In the genomic region with DNA sequence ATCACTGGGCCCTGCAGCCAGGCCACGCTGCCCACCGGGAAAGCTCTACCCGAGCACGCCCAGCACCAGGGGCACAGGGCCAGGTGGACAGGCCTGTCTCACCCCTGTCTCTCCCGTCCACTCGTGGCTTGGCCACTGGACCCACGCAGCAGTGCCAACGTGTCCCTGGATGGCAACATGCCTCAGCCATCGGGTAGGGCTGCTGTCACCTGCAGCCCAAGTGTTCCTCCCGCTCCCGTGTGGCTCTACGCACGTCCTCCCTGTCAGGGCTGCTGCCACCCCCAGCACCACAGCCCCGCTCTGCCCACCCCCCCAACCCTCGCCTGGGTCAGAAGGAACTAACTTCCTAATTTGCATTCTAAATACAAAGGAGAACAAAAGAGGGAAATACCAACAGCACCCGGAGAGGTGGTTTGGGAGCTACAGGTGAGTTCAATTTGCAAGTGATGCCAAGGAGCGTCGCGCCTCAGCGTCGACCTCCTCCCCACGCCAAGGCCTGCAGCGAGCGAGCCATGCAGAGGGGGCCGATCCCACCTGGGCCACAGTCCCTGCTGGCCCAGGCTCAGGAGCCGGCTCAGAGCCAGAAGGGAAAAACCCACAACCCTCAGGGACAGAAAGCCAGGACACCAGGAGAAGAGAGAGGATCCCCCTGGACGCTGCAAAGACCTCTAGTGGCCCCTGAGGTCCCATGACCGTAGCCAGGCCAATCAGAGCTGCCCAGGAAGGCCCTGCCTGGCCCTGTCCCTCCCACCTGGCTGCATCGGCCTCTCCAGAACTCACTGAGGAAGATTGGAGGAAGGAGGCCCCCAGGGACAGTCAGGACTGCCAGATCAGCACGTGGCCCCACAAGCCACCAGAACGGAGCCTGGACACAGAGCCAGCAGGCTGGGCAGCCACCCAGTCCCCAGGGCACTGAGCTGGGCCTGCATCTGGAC, we compare ENCODE assay signal across 24 cellular contexts.
A peak's percentile ranks its signal among the peaks of the same experiment; 100 is the strongest.
DNase-seq lines count a peak whose midpoint lies in the region; ATAC-seq, FAIRE-seq and TF ChIP-seq lines count a peak whose summit lies in the region.
"Had no signal": no experiment of that assay in that cellular context is flagged by ENCODE, and none has a peak within 500 bp of the region (broad histone marks: within the 10 kb centered on the region; RNA-seq: fewer than 3 reads in every experiment).

No MANE protein-coding gene starts in this region.

- H3K23ac ChIP-seq in H1 (ENCODE audit: insufficient read length): no peak overlapping the region

- H2BK120ac ChIP-seq in H1 (replicated peaks; ENCODE audit: low read depth, low read length): no peak overlapping the region

- H3K18ac ChIP-seq in H1 (ENCODE audit: extremely low read depth, low read length): no peak overlapping the region; the same call in 1 of the 2 replicates

- peaks cover 4% of the 10 kb centered on the region for H3F3A ChIP-seq in neural cell (ENCODE audit: insufficient read depth, low read length, poor library complexity, severe bottlenecking)

- TF ChIP-seq RAD21 in H1 (IDR thresholded peaks at IDR 0.05 in 1 of 2, conservative IDR thresholded peaks at IDR 0.05 in 1 of 2; ENCODE audit: low read depth in 2 of 2, low read length in 2 of 2) (no peak), neural cell (conservative IDR thresholded peaks at IDR 0.05) (no peak)

- DNase-seq in DMS79 (lab: John Stamatoyannopoulos, UW) (peak; percentile 66), NCI-H2107 treated with DMSO at 0.1 percent for 48 hours (lab: John Stamatoyannopoulos, UW; ENCODE audit: unreplicated experiment) (peak; percentile 36), H1 (ENCODE audit: low read depth in 1 of 2, low spot score in 2 of 2) (peak in 1 of 2 experiments; percentile 40)
- DNase-seq in activated CD4-positive, alpha-beta memory T cell treated with anti-CD3 and anti-CD28 coated beads for 36 hours: no peak
- DNase-seq in T-helper 2 cell treated with Interferon-gamma antibody and Interleukin-4, amounts not matched to agents 5 μg/mL and 100 μg/mL, for 36 hours (ENCODE audit: low spot score): no peak
- DNase-seq in naive thymus-derived CD8-positive, alpha-beta T cell: no peak
- DNase-seq in activated CD4-positive, alpha-beta T cell treated with anti-CD3 and anti-CD28 coated beads for 4 hours: no peak
- DNase-seq: activated CD4-positive, CD25-positive, alpha-beta regulatory T cell treated with anti-CD3 and anti-CD28 coated beads, Interleukin-2, amount 50 U/mL, for 72 hours; activated T-cell treated with anti-CD3 and anti-CD28 coated beads, Interleukin-2, amount 50 U/mL, for 4 hours; CD8-positive, alpha-beta memory T cell; effector CD4-positive, alpha-beta T cell; erythroblast; kidney glomerular epithelial cell; mammary epithelial cell; NCI-H1048; nucleus accumbens; SJCRH30; stimulated activated naive CD8-positive, alpha-beta T cell treated with anti-CD3 and anti-CD28 coated beads, Interleukin-15, amount 100 ng/mL, for 72 hours; T-cell had no signal

- no peak overlapping the region for H3K4ac ChIP-seq in H1 (replicated peaks; ENCODE audit: insufficient read length, low read depth, low read length)

- ATAC-seq in naive thymus-derived CD8-positive, alpha-beta T cell: no peak
- ATAC-seq: A549; activated T-cell treated with anti-CD3 and anti-CD28 coated beads, Interleukin-2, amount 50 U/mL, for 4 hours; stimulated activated naive CD8-positive, alpha-beta T cell treated with anti-CD3 and anti-CD28 coated beads, Interleukin-15, amount 100 ng/mL, for 72 hours; T-cell had no signal

- TF ChIP-seq EP300 in H1 (IDR thresholded peaks at IDR 0.05; ENCODE audit: borderline replicate concordance in 1 of 2, low read depth in 2 of 2, low read length in 2 of 2): no peak
- no peak for TF ChIP-seq EP300 in neural cell (conservative IDR thresholded peaks at IDR 0.05; ENCODE audit: poor library complexity, severe bottlenecking)

- H3K36me3 ChIP-seq in H1 (ENCODE audit: control insufficient read depth in 2 of 4, insufficient read depth in 4 of 4, low read length in 3 of 4): no peaks in the 10 kb centered on the region
- H3K36me3 ChIP-seq in neural cell (ENCODE audit: insufficient read depth, low read length): no peaks in the 10 kb centered on the region
- H3K36me3 ChIP-seq: SJCRH30, thyroid gland had no signal

- no peak overlapping the region for H2BK5ac ChIP-seq in H1 (ENCODE audit: low read depth, low read length)

- H2BK20ac ChIP-seq in H1 (ENCODE audit: low read length): peak overlapping the region; percentile 93; the same call in 1 of the 2 replicates

- no peaks in the 10 kb centered on the region; a peak in 1 of 7 replicates for H3K27me3 ChIP-seq in H1 (replicated peaks in 1 of 4; ENCODE audit: control insufficient read depth in 3 of 4, extremely low read depth in 1 of 4, insufficient read depth in 3 of 4, low read length in 3 of 4)
- H3K27me3 ChIP-seq in neural cell (ENCODE audit: insufficient read depth, low read depth, low read length): no peaks in the 10 kb centered on the region
- H3K27me3 ChIP-seq: thyroid gland had no signal

- no peak for TF ChIP-seq POLR2A in H1 (IDR thresholded peaks at IDR 0.05; ENCODE audit: control extremely low read depth in 1 of 2, low read depth in 2 of 2, low read length in 2 of 2)

- no peaks in the 10 kb centered on the region for H3K36me3 Mint-ChIP-seq in activated CD4-positive, alpha-beta memory T cell treated with anti-CD3 and anti-CD28 coated beads for 36 hours
- H3K36me3 Mint-ChIP-seq in T-helper 2 cell treated with Interferon-gamma antibody and Interleukin-4, amounts not matched to agents 5 μg/mL and 100 μg/mL, for 36 hours (ENCODE audit: low read depth): no peaks in the 10 kb centered on the region
- H3K36me3 Mint-ChIP-seq in naive thymus-derived CD8-positive, alpha-beta T cell: no peaks in the 10 kb centered on the region
- H3K36me3 Mint-ChIP-seq: CD8-positive, alpha-beta memory T cell; IgD-negative memory B cell; T-cell had no signal

- no peaks in the 10 kb centered on the region for H4K20me1 ChIP-seq in H1 (replicated peaks in 1 of 2; ENCODE audit: control insufficient read depth in 1 of 2, insufficient read depth in 2 of 2, low read length in 2 of 2)
- no peaks in the 10 kb centered on the region for H4K20me1 ChIP-seq in neural cell (ENCODE audit: insufficient read depth)

- peaks cover 3% of the 10 kb centered on the region for H3K27me3 Mint-ChIP-seq in activated CD4-positive, alpha-beta memory T cell treated with anti-CD3 and anti-CD28 coated beads for 36 hours
- H3K27me3 Mint-ChIP-seq in T-helper 2 cell treated with Interferon-gamma antibody and Interleukin-4, amounts not matched to agents 5 μg/mL and 100 μg/mL, for 36 hours (ENCODE audit: low read depth): no peaks in the 10 kb centered on the region
- peaks cover 1 to 18% (median 3%) of the 10 kb centered on the region in 5 donors for H3K27me3 Mint-ChIP-seq in naive thymus-derived CD8-positive, alpha-beta T cell
- H3K27me3 Mint-ChIP-seq: B cell had no signal

- peak overlapping the region; percentile 88; the same call in 1 of the 2 replicates for H2AFZ ChIP-seq in H1 (ENCODE audit: low read length)
- no peak overlapping the region for H2AFZ ChIP-seq in neural cell (ENCODE audit: low read depth, low read length)

- H3K9me2 ChIP-seq in neural cell (ENCODE audit: insufficient read depth, low read length): no peaks in the 10 kb centered on the region

- FAIRE-seq in H1 (lab: Jason Lieb, UNC): no peak
- FAIRE-seq: A549 had no signal

- H4K8ac ChIP-seq in H1 (ENCODE audit: extremely low read depth, insufficient read depth, low read length): peak overlapping the region; percentile 81

- H3K9ac ChIP-seq in H1 (replicated peaks in 1 of 4; ENCODE audit: extremely low read depth in 1 of 4, low read depth in 3 of 4, low read length in 3 of 4) (no peak overlapping the region), neural cell (ENCODE audit: low read length) (no peak overlapping the region)

- peaks cover 0 to 6% (median 3%) of the 10 kb centered on the region in 4 experiments; a peak in 5 of 7 replicates for H3K4me1 ChIP-seq in H1 (replicated peaks in 1 of 4; ENCODE audit: control insufficient read depth in 3 of 4, insufficient read depth in 4 of 4, low read length in 3 of 4)
- H3K4me1 ChIP-seq: A549, SJCRH30, thyroid gland had no signal

- H3K4me1 Mint-ChIP-seq in activated CD4-positive, alpha-beta memory T cell treated with anti-CD3 and anti-CD28 coated beads for 36 hours (ENCODE audit: low read depth): no peaks in the 10 kb centered on the region
- no peaks in the 10 kb centered on the region for H3K4me1 Mint-ChIP-seq in T-helper 2 cell treated with Interferon-gamma antibody and Interleukin-4, amounts not matched to agents 5 μg/mL and 100 μg/mL, for 36 hours (ENCODE audit: low read depth)
- no peaks in the 10 kb centered on the region for H3K4me1 Mint-ChIP-seq in naive thymus-derived CD8-positive, alpha-beta T cell
- H3K4me1 Mint-ChIP-seq: B cell; CD8-positive, alpha-beta memory T cell; IgD-negative memory B cell; stimulated activated naive CD8-positive, alpha-beta T cell treated with anti-CD3 and anti-CD28 coated beads, Interleukin-15, amount 100 ng/mL, for 72 hours; T-cell had no signal

- H4K91ac ChIP-seq in H1 (replicated peaks; ENCODE audit: insufficient read length, low read length): peak overlapping the region; percentile 18

- no peak overlapping the region for H3K14ac ChIP-seq in H1 (ENCODE audit: insufficient read length)

- no peak overlapping the region for H3K4me3 ChIP-seq in H1 (ENCODE audit: extremely low read depth in 1 of 4, insufficient read depth in 2 of 4, low read depth in 3 of 4, low read length in 4 of 4)
- no peak overlapping the region for H3K4me3 ChIP-seq in neural cell (ENCODE audit: low read length)
- H3K4me3 ChIP-seq: A549, SJCRH30, thyroid gland had no signal

- H3K27ac ChIP-seq in H1 (ENCODE audit: low read depth, low read length): no peak overlapping the region
- H3K27ac ChIP-seq in neural cell (ENCODE audit: low read length): peak overlapping the region; percentile 38
- H3K27ac ChIP-seq: A549, SJCRH30, thyroid gland had no signal

- H3K79me1 ChIP-seq in H1 (ENCODE audit: low read depth, low read length): no peaks in the 10 kb centered on the region

- H3K56ac ChIP-seq in H1 (replicated peaks; ENCODE audit: insufficient read length, low read depth, low read length): no peak overlapping the region

- POLR2A ChIA-PET in H1 (lab: Charles Lee; ENCODE audit: partially characterized antibody): no interaction called here
- POLR2A ChIA-PET in activated CD4-positive, alpha-beta memory T cell treated with anti-CD3 and anti-CD28 coated beads for 36 hours (lab: Charles Lee): no interaction called here
- POLR2A ChIA-PET in naive thymus-derived CD8-positive, alpha-beta T cell (lab: Charles Lee): no interaction called here

- CTCF ChIA-PET in H1 (lab: Charles Lee; ENCODE audit: partially characterized antibody): interaction anchor here (0.6 to 2.0 kb wide), 3 partner anchors 8 to 62 kb away, joined by 3 to 4 read pairs (median 3); no protein-coding TSS in a partner anchor
- CTCF ChIA-PET in activated CD4-positive, alpha-beta memory T cell treated with anti-CD3 and anti-CD28 coated beads for 36 hours (lab: Charles Lee): no interaction called here

- H2BK12ac ChIP-seq in H1 (ENCODE audit: low read depth, low read length): peak overlapping the region; percentile 80; the same call in 1 of the 2 replicates

- TF ChIP-seq CTCF in H1 (IDR thresholded peaks at IDR 0.05; ENCODE audit: control extremely low read depth in 1 of 3, insufficient read depth in 1 of 3, low read depth in 1 of 3, low read length in 3 of 3): no peak
- no peak for TF ChIP-seq CTCF in neural cell (IDR thresholded peaks at IDR 0.05; ENCODE audit: poor library complexity, severe bottlenecking)

- H3K9me3 ChIP-seq in H1 (ENCODE audit: insufficient read depth in 2 of 2, low read depth in 1 of 2, low read length in 1 of 2) (no peaks in the 10 kb centered on the region), neural cell (ENCODE audit: low read length) (no peaks in the 10 kb centered on the region)
- H3K9me3 ChIP-seq: A549, SJCRH30, thyroid gland had no signal

- peak overlapping the region; percentile 97; the same call in 1 of the 2 replicates for H2BK15ac ChIP-seq in H1 (ENCODE audit: low read length)

- no peak overlapping the region for H3K4me3 Mint-ChIP-seq in activated CD4-positive, alpha-beta memory T cell treated with anti-CD3 and anti-CD28 coated beads for 36 hours
- H3K4me3 Mint-ChIP-seq in T-helper 2 cell treated with Interferon-gamma antibody and Interleukin-4, amounts not matched to agents 5 μg/mL and 100 μg/mL, for 36 hours: no peak overlapping the region
- no peak overlapping the region for H3K4me3 Mint-ChIP-seq in naive thymus-derived CD8-positive, alpha-beta T cell
- H3K4me3 Mint-ChIP-seq: activated T-cell treated with anti-CD3 and anti-CD28 coated beads, Interleukin-2, amount 50 U/mL, for 4 hours; B cell; IgD-negative memory B cell; stimulated activated naive CD8-positive, alpha-beta T cell treated with anti-CD3 and anti-CD28 coated beads, Interleukin-15, amount 100 ng/mL, for 72 hours; T-cell had no signal

- H3K27ac Mint-ChIP-seq in activated CD4-positive, alpha-beta memory T cell treated with anti-CD3 and anti-CD28 coated beads for 36 hours: no peak overlapping the region
- no peak overlapping the region for H3K27ac Mint-ChIP-seq in T-helper 2 cell treated with Interferon-gamma antibody and Interleukin-4, amounts not matched to agents 5 μg/mL and 100 μg/mL, for 36 hours
- H3K27ac Mint-ChIP-seq in naive thymus-derived CD8-positive, alpha-beta T cell: no peak overlapping the region
- H3K27ac Mint-ChIP-seq: B cell; CD8-positive, alpha-beta memory T cell; stimulated activated naive CD8-positive, alpha-beta T cell treated with anti-CD3 and anti-CD28 coated beads, Interleukin-15, amount 100 ng/mL, for 72 hours; T-cell had no signal

- H3K4me2 ChIP-seq in H1 (ENCODE audit: insufficient read depth in 1 of 2, low read depth in 2 of 2, low read length in 2 of 2) (no peak overlapping the region), neural cell (ENCODE audit: low read length) (no peak overlapping the region)
- H3K4me2 ChIP-seq: A549 had no signal

- no peaks in the 10 kb centered on the region for H3K23me2 ChIP-seq in H1 (ENCODE audit: low read depth, low read length)

- H4K5ac ChIP-seq in H1 (ENCODE audit: insufficient read length, low read depth, low read length): no peak overlapping the region

- H3K79me2 ChIP-seq in H1 (ENCODE audit: control insufficient read depth in 1 of 2, insufficient read depth in 2 of 2, low read length in 2 of 2) (no peaks in the 10 kb centered on the region), neural cell (replicated peaks; ENCODE audit: insufficient read depth, low read length) (no peaks in the 10 kb centered on the region)

- WGBS in H1 (ENCODE audit: extremely low coverage in 1 of 2, insufficient coverage in 1 of 2, insufficient read length in 1 of 2, insufficient replicate concordance in 2 of 2, low coverage in 1 of 2, low lambda C conversion rate in 2 of 2, missing lambda C conversion rate in 1 of 2), 2 experiments: 91% methylated on average over 20 of the region's 31 CpGs; no CpG with 5 or more reads in 1 of the 2 experiments

- intact Hi-C loops in activated CD4-positive, alpha-beta memory T cell treated with anti-CD3 and anti-CD28 coated beads for 36 hours (cut with micrococcal nuclease): no loop called here

- peak overlapping the region; percentile 78; the same call in 1 of the 2 replicates for H2AK5ac ChIP-seq in H1 (ENCODE audit: low read depth, low read length)

- no peaks in the 10 kb centered on the region for H3K9me3 Mint-ChIP-seq in activated CD4-positive, alpha-beta memory T cell treated with anti-CD3 and anti-CD28 coated beads for 36 hours
- H3K9me3 Mint-ChIP-seq in T-helper 2 cell treated with Interferon-gamma antibody and Interleukin-4, amounts not matched to agents 5 μg/mL and 100 μg/mL, for 36 hours: no peaks in the 10 kb centered on the region
- H3K9me3 Mint-ChIP-seq in naive thymus-derived CD8-positive, alpha-beta T cell: no peaks in the 10 kb centered on the region
- H3K9me3 Mint-ChIP-seq: activated T-cell treated with anti-CD3 and anti-CD28 coated beads, Interleukin-2, amount 50 U/mL, for 4 hours; CD8-positive, alpha-beta memory T cell; stimulated activated naive CD8-positive, alpha-beta T cell treated with anti-CD3 and anti-CD28 coated beads, Interleukin-15, amount 100 ng/mL, for 72 hours; T-cell had no signal

Comparison
In these comparisons a context has a peak if more than half of its experiments do, and no peak if none do; other contexts are left out.
1. DNase-seq: peak in DMS79 (single experiment) and NCI-H2107 treated with DMSO at 0.1 percent for 48 hours (single experiment); none in activated CD4-positive, alpha-beta memory T cell treated with anti-CD3 and anti-CD28 coated beads for 36 hours (single experiment), T-helper 2 cell treated with Interferon-gamma antibody and Interleukin-4, amounts not matched to agents 5 μg/mL and 100 μg/mL, for 36 hours (single experiment), naive thymus-derived CD8-positive, alpha-beta T cell (0 of 10) and activated CD4-positive, alpha-beta T cell treated with anti-CD3 and anti-CD28 coated beads for 4 hours (0 of 2).